Comparison of ENCODE assay signal across 8 cellular contexts in the genomic region with DNA sequence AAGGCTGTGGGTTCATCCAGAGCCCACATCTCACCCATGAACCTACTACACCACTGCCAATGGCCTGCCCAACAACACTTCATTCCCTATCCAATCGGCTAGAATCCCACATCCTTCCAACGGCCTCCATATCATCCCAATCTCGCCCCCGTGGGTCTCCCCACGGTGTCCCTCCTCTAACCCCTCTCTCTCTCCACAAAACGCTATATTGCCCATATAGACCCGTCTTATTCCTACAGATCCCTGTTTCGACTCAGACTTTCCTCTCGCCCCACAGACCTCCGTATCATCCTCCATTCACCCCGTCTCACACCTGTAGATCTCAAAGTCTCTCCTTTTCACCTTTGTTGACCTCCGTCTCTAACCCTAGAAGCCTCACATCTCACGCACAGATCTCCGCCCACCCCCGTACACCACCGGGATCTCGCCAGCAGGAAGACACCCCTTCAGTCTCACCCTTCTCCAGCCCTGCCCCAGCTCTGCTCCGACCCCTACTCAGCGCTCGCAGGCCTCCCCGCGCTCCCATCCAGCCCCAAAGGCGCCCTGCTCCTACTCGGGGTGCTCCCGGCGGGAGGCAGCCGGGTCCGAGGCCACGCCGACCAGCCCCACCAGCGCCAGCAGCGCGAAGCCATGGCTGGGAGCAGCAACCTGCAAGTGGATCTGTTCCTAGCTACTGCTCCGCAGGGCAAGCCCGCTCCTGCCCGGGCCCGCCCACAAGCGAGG.
DNase-seq lines count a peak whose midpoint lies in the region; ATAC-seq and TF ChIP-seq lines count a peak whose summit lies in the region.

A gene with protein sequence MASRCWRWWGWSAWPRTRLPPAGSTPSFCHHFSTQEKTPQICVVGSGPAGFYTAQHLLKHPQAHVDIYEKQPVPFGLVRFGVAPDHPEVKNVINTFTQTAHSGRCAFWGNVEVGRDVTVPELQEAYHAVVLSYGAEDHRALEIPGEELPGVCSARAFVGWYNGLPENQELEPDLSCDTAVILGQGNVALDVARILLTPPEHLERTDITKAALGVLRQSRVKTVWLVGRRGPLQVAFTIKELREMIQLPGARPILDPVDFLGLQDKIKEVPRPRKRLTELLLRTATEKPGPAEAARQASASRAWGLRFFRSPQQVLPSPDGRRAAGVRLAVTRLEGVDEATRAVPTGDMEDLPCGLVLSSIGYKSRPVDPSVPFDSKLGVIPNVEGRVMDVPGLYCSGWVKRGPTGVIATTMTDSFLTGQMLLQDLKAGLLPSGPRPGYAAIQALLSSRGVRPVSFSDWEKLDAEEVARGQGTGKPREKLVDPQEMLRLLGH (minus strand): TSS at position 682 of the 723 bp plus-strand sequence. CDS start 50 bp downstream, at position 632.

- H3K4me3 ChIP-seq in foreskin fibroblast (ENCODE audit: low read depth in 1 of 2, low read length in 2 of 2) (peak within 1 kb of the TSS; percentile 93 to 95), skeletal muscle cell (ENCODE audit: low read depth, low read length) (peak within 1 kb of the TSS; percentile 77)

- TF ChIP-seq CTCF in foreskin fibroblast (IDR thresholded peaks at IDR 0.05; ENCODE audit: low read depth, low read length) = no peak

- DNase-seq in NCI-H2171 treated with DMSO at 0.1 percent for 48 hours (lab: John Stamatoyannopoulos, UW) (peak; percentile 70), NCI-H2171 (lab: John Stamatoyannopoulos, UW) (no peak), SW480 (ENCODE audit: low spot score) (peak; percentile 25), foreskin fibroblast (peak in 1 of 2 donors; percentile 14), skeletal muscle cell (ENCODE audit: low read depth) (no peak), T-helper 9 cell (no peak)
- DNase-seq in stimulated activated CD4-positive, alpha-beta T cell treated with anti-CD3 and anti-CD28 coated beads, Interleukin-4, amount 100 ng/mL, for 24 hours = no peak

- peak; percentile 35 for ATAC-seq in HG02870 (IDR thresholded peaks at IDR 0.05; ENCODE audit: unreplicated experiment)

Comparison
In these comparisons a context has a peak if more than half of its experiments do, and no peak if none do; other contexts are left out.
1. DNase-seq: peak in NCI-H2171 treated with DMSO at 0.1 percent for 48 hours (single experiment) and SW480 (single experiment); none in NCI-H2171 (single experiment), skeletal muscle cell (single experiment), stimulated activated CD4-positive, alpha-beta T cell treated with anti-CD3 and anti-CD28 coated beads, Interleukin-4, amount 100 ng/mL, for 24 hours (single experiment) and T-helper 9 cell (single experiment).